11 cellular contexts compared by ENCODE assay signal in genomic region chr3:153052096-153052460, GRCh38.
A peak's percentile ranks its signal among the peaks of the same experiment; 100 is the strongest.
DNase-seq lines count a peak whose midpoint lies in the region; ATAC-seq and TF ChIP-seq lines count a peak whose summit lies in the region.
"Had no signal": no experiment of that assay in that cellular context is flagged by ENCODE, and none has a peak within 500 bp of the region (broad histone marks: within the 10 kb centered on the region; RNA-seq: fewer than 3 reads in every experiment).

No MANE protein-coding gene starts in this region.

- H3K9me3 Mint-ChIP-seq in activated naive CD4-positive, alpha-beta T cell treated with anti-CD3 and anti-CD28 coated beads for 36 hours: no peaks in the 10 kb centered on the region
- peaks cover 2% of the 10 kb centered on the region for H3K9me3 Mint-ChIP-seq in nephron progenitor cell
- H3K9me3 Mint-ChIP-seq: naive B cell had no signal

- H3K4me1 ChIP-seq in thoracic aorta (ENCODE audit: control insufficient read depth in 1 of 2, low read depth in 2 of 2): peaks cover 0 to 15% of the 10 kb centered on the region in 2 donors
- H3K4me1 ChIP-seq: thyroid gland had no signal

- no peaks in the 10 kb centered on the region for H3K36me3 Mint-ChIP-seq in activated naive CD4-positive, alpha-beta T cell treated with anti-CD3 and anti-CD28 coated beads for 36 hours (ENCODE audit: low read depth)
- H3K36me3 Mint-ChIP-seq in nephron progenitor cell (ENCODE audit: low read depth): no peaks in the 10 kb centered on the region
- H3K36me3 Mint-ChIP-seq: naive B cell had no signal

- H3K27me3 ChIP-seq in thoracic aorta (replicated peaks; ENCODE audit: insufficient read depth): no peaks in the 10 kb centered on the region
- H3K27me3 ChIP-seq: thyroid gland had no signal

- intact Hi-C loops in activated naive CD4-positive, alpha-beta T cell treated with anti-CD3 and anti-CD28 coated beads for 36 hours (cut with micrococcal nuclease): no loop called here

- no peaks in the 10 kb centered on the region for H3K4me1 Mint-ChIP-seq in activated naive CD4-positive, alpha-beta T cell treated with anti-CD3 and anti-CD28 coated beads for 36 hours (ENCODE audit: low read depth)
- peaks cover 8% of the 10 kb centered on the region for H3K4me1 Mint-ChIP-seq in nephron progenitor cell

- H3K27me3 Mint-ChIP-seq in activated naive CD4-positive, alpha-beta T cell treated with anti-CD3 and anti-CD28 coated beads for 36 hours (ENCODE audit: low read depth): no peaks in the 10 kb centered on the region
- H3K27me3 Mint-ChIP-seq in nephron progenitor cell (ENCODE audit: low read depth, poor library complexity): no peaks in the 10 kb centered on the region
- H3K27me3 Mint-ChIP-seq: naive B cell had no signal

- no peak overlapping the region for H3K4me3 ChIP-seq in thoracic aorta
- H3K4me3 ChIP-seq: thyroid gland had no signal

- DNase-seq in HK-2 (ENCODE audit: unreplicated experiment) (peak; percentile 76), T1000 (lab: John Stamatoyannopoulos, UW) (peak; percentile 21), glomerular visceral epithelial cell (ENCODE audit: extremely low spot score) (peak; percentile 79), thoracic aorta (ENCODE audit: low spot score) (no peak), inferior parietal cortex (ENCODE audit: extremely low spot score) (no peak), nephron progenitor cell (no peak)
- no peak for DNase-seq in activated naive CD4-positive, alpha-beta T cell treated with anti-CD3 and anti-CD28 coated beads for 36 hours
- DNase-seq: activated naive CD4-positive, alpha-beta T cell treated with Interleukin-2 at 50 U/mL for 16 hours; naive B cell; NCI-H510A treated with DMSO at 0.1 percent for 48 hours; thyroid gland had no signal

- CTCF ChIA-PET in activated naive CD4-positive, alpha-beta T cell treated with anti-CD3 and anti-CD28 coated beads for 36 hours (lab: Charles Lee): interaction anchor here (0.6 to 0.7 kb wide), 2 partner anchors 21 to 541 kb away, joined by 4 read pairs; no protein-coding TSS in a partner anchor

- no peak overlapping the region for H3K27ac Mint-ChIP-seq in activated naive CD4-positive, alpha-beta T cell treated with anti-CD3 and anti-CD28 coated beads for 36 hours
- no peak overlapping the region for H3K27ac Mint-ChIP-seq in nephron progenitor cell

- H3K4me3 Mint-ChIP-seq in activated naive CD4-positive, alpha-beta T cell treated with anti-CD3 and anti-CD28 coated beads for 36 hours: no peak overlapping the region
- no peak overlapping the region for H3K4me3 Mint-ChIP-seq in nephron progenitor cell
- H3K4me3 Mint-ChIP-seq: naive B cell had no signal

- no peaks in the 10 kb centered on the region for H3K36me3 ChIP-seq in thoracic aorta
- H3K36me3 ChIP-seq: thyroid gland had no signal

- ATAC-seq in thoracic aorta (ENCODE audit: insufficient number of reproducible peaks, low FRiP score, low read depth): peak; percentile 66

- TF ChIP-seq CTCF in thoracic aorta (IDR thresholded peaks at IDR 0.05) (no peak), nephron progenitor cell (IDR thresholded peaks at IDR 0.05) (no peak)

- H3K27ac ChIP-seq in thoracic aorta: peak overlapping the region; percentile 12 to 75
- H3K27ac ChIP-seq: thyroid gland had no signal

- no peaks in the 10 kb centered on the region for H3K9me3 ChIP-seq in thoracic aorta
- H3K9me3 ChIP-seq: thyroid gland had no signal

Comparison
In these comparisons a context has a peak if more than half of its experiments do, and no peak if none do; other contexts are left out.
1. DNase-seq: peak in HK-2 (single experiment), T1000 (single experiment) and glomerular visceral epithelial cell (single experiment); none in thoracic aorta (single experiment), activated naive CD4-positive, alpha-beta T cell treated with anti-CD3 and anti-CD28 coated beads for 36 hours (single experiment), inferior parietal cortex (single experiment) and nephron progenitor cell (single experiment).